In the genomic region with DNA sequence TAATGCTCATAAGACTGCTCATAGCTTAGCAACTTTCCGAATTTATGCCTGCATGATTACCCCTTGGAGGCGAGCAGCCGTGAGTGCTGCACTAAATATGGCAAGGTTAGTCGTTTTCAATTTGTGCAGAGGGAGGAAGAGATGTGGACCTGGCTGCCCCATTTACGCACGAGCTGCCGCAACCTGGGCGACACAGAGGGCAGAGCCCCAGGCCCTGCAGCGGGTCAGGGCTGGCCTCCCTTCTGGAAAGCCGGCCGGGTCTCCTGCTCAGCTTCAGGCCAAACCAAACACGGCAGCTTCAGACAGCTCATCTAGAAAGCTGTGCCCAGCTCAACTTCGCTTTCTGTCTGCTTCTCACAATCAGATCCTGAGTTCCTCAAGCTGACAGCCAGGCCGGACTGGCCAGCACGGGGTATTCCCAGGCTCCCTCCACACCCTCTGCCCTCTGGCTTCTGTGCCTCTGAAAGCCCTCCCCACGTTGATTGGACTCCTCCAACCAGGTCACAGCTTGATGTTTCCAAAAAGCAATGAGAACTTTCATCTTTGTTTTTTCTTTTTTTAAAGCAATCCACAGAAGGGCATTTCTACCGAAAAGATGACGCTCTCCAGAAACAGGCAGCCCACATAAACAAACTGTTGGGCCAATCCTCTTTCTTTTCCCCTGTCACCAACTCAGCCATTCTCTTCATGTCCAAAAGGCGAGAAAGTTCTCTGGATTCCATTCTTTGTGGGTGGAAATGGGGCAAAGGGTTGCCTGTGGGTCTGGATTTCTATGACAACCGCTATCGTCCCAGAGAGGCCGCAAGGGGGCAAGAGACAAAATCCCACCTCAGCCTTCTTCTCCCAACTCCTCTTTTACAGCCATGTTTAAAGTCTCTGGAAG, we compare ENCODE assay signal across 11 cellular contexts.
A peak's percentile ranks its signal among the peaks of the same experiment; 100 is the strongest.
DNase-seq lines count a peak whose midpoint lies in the region; ATAC-seq and TF ChIP-seq lines count a peak whose summit lies in the region.
"Had no signal": no experiment of that assay in that cellular context is flagged by ENCODE, and none has a peak within 500 bp of the region (broad histone marks: within the 10 kb centered on the region; RNA-seq: fewer than 3 reads in every experiment).

No MANE protein-coding gene starts in this region.

- H3K9me3 Mint-ChIP-seq in mesothelial cell of epicardium (no peaks in the 10 kb centered on the region), natural killer cell (no peaks in the 10 kb centered on the region)
- H3K9me3 Mint-ChIP-seq: CD8-positive, alpha-beta T cell had no signal

- H3K79me2 ChIP-seq in GM23248 (ENCODE audit: insufficient read depth): peaks cover 17% of the 10 kb centered on the region; the same call in 1 of the 2 replicates

- H3K27me3 ChIP-seq in adipocyte (replicated peaks; ENCODE audit: control insufficient read depth, insufficient read depth, low read length): no peaks in the 10 kb centered on the region
- no peaks in the 10 kb centered on the region for H3K27me3 ChIP-seq in GM23248 (replicated peaks; ENCODE audit: insufficient read depth)

- H3K4me2 ChIP-seq in GM23248 (ENCODE audit: unreplicated experiment): no peak overlapping the region

- H3K9me2 ChIP-seq in GM23248 (ENCODE audit: insufficient read depth): no peaks in the 10 kb centered on the region

- H3K27me3 Mint-ChIP-seq in mesothelial cell of epicardium (ENCODE audit: low read depth) (no peaks in the 10 kb centered on the region), natural killer cell (ENCODE audit: low read depth in 2 of 2) (no peaks in the 10 kb centered on the region)

- peaks cover 31% of the 10 kb centered on the region for H3K4me1 Mint-ChIP-seq in mesothelial cell of epicardium
- peaks cover 6 to 12% of the 10 kb centered on the region in 2 donors for H3K4me1 Mint-ChIP-seq in natural killer cell

- no peak for TF ChIP-seq CTCF in mesothelial cell of epicardium (IDR thresholded peaks at IDR 0.05; ENCODE audit: unreplicated experiment)
- TF ChIP-seq CTCF in natural killer cell (IDR thresholded peaks at IDR 0.05): no peak

- no peaks in the 10 kb centered on the region for H4K20me1 ChIP-seq in GM23248 (ENCODE audit: insufficient read depth)

- DNase-seq in adipocyte (ENCODE audit: low read depth) (no peak), fibroblast of peridontal ligament (ENCODE audit: extremely low read depth) (peak; percentile 75), mesothelial cell of epicardium (ENCODE audit: low spot score in 2 of 2, unreplicated experiment in 2 of 2) (no peak), GM23248 (no peak), natural killer cell (no peak)
- DNase-seq: CD8-positive, alpha-beta T cell; NCI-H2227 treated with DMSO at 0.1 percent for 48 hours had no signal

- H3K27ac ChIP-seq in temporal lobe (ENCODE audit: low read depth, low read length) (peak overlapping the region; percentile 64), GM23248 (no peak overlapping the region)
- H3K27ac ChIP-seq: VCaP had no signal

- peak overlapping the region; percentile 46 for H3K4me3 ChIP-seq in adipocyte (ENCODE audit: low read length)
- no peak overlapping the region for H3K4me3 ChIP-seq in GM23248

- H3K9ac ChIP-seq in adipocyte (ENCODE audit: low read length): peak overlapping the region; percentile 18
- no peak overlapping the region for H3K9ac ChIP-seq in GM23248

- in situ Hi-C loops in GM23248 (cut with MboI): no loop called here

- 89 to 93% methylated on average over 22 of the region's 22 CpGs for WGBS in GM23248 (ENCODE audit: low coverage in 1 of 2, low lambda C conversion rate in 2 of 2, missing lambda C conversion rate in 2 of 2), 2 experiments

- H3K27ac Mint-ChIP-seq in mesothelial cell of epicardium (peak overlapping the region; percentile 41), natural killer cell (no peak overlapping the region)
- H3K27ac Mint-ChIP-seq: CD8-positive, alpha-beta T cell had no signal

- H3F3A ChIP-seq in GM23248 (ENCODE audit: insufficient read depth): no peaks in the 10 kb centered on the region

- peaks cover 23% of the 10 kb centered on the region for H3K4me1 ChIP-seq in adipocyte (ENCODE audit: control insufficient read depth, insufficient read depth, low read length)
- no peaks in the 10 kb centered on the region for H3K4me1 ChIP-seq in GM23248 (ENCODE audit: insufficient read depth)

- no peak for ATAC-seq in GM21786 (IDR thresholded peaks at IDR 0.05; ENCODE audit: unreplicated experiment)
- no peak for ATAC-seq in natural killer cell
- ATAC-seq in GM19324 (IDR thresholded peaks at IDR 0.05; ENCODE audit: low FRiP score, unreplicated experiment): no peak
- ATAC-seq: CD8-positive, alpha-beta T cell had no signal

- H3K36me3 Mint-ChIP-seq in mesothelial cell of epicardium: peaks cover 7% of the 10 kb centered on the region
- H3K36me3 Mint-ChIP-seq in natural killer cell: no peaks in the 10 kb centered on the region
- H3K36me3 Mint-ChIP-seq: CD8-positive, alpha-beta T cell had no signal

- H2AFZ ChIP-seq in GM23248: no peak overlapping the region

- no peaks in the 10 kb centered on the region for H3K9me3 ChIP-seq in adipocyte (ENCODE audit: control insufficient read depth, low read length)
- H3K9me3 ChIP-seq in GM23248 (ENCODE audit: low read depth): no peaks in the 10 kb centered on the region

- intact Hi-C loops in natural killer cell (cut with micrococcal nuclease): no loop called here

- H3K4me3 Mint-ChIP-seq in mesothelial cell of epicardium: no peak overlapping the region
- no peak overlapping the region for H3K4me3 Mint-ChIP-seq in natural killer cell
- H3K4me3 Mint-ChIP-seq: CD8-positive, alpha-beta T cell had no signal

- H3K36me3 ChIP-seq in adipocyte (ENCODE audit: control insufficient read depth, insufficient read depth, low read length, severe bottlenecking) (no peaks in the 10 kb centered on the region), GM23248 (ENCODE audit: low read depth) (no peaks in the 10 kb centered on the region)
